22 cellular contexts compared by ENCODE assay signal in genomic region chr3:82743196-82743595, GRCh38.
"Had no signal": no experiment of that assay in that cellular context is flagged by ENCODE, and none has a peak within 500 bp of the region (broad histone marks: within the 10 kb centered on the region; RNA-seq: fewer than 3 reads in every experiment).

No MANE protein-coding gene starts in this region.

- H3K27ac ChIP-seq: brain microvascular endothelial cell, cardiac muscle cell, KMS-11, PC-9, SJSA1 had no signal

- H3K9me3 ChIP-seq: SJSA1 had no signal

- H3K4me1 ChIP-seq: SJSA1 had no signal

- H3K36me3 ChIP-seq: brain microvascular endothelial cell, cardiac muscle cell, SJSA1 had no signal

- H3K4me3 ChIP-seq: cardiac muscle cell, PC-9, SJSA1 had no signal

- H3K4me2 ChIP-seq: KMS-11, PC-9 had no signal

- DNase-seq: activated CD4-positive, alpha-beta T cell treated with anti-CD3 and anti-CD28 coated beads for 4 hours; activated CD8-positive, alpha-beta memory T cell treated with anti-CD3 and anti-CD28 coated beads, Interleukin-2, amount 50 U/mL, for 4 hours; activated CD8-positive, alpha-beta T cell treated with anti-CD3 and anti-CD28 coated beads for 36 hours; activated gamma-delta T cell treated with Interleukin-2 at 50 U/mL for 16 hours; activated naive CD4-positive, alpha-beta T cell treated with anti-CD3 and anti-CD28 coated beads, Interleukin-2, amount 10 ng/mL, durations not matched to agents 7 days and 5 days; activated naive CD8-positive, alpha-beta T cell treated with anti-CD3 and anti-CD28 coated beads for 36 hours; activated T-cell treated with anti-CD3 and anti-CD28 coated beads, Interleukin-2, amount 50 U/mL, for 72 hours; brain microvascular endothelial cell; NCI-H1092; NCI-H1417; NCI-H1930; NCI-H2107; NCI-H2171 treated with DMSO at 0.1 percent for 48 hours; NCI-H226; NCI-H510A; PC-9; SW 1271 had no signal

- ATAC-seq: activated CD4-positive, CD25-positive, alpha-beta regulatory T cell treated with anti-CD3 and anti-CD28 coated beads, Interleukin-2, amount 50 U/mL, for 24 hours; activated CD8-positive, alpha-beta T cell treated with anti-CD3 and anti-CD28 coated beads for 36 hours; activated T-cell treated with anti-CD3 and anti-CD28 coated beads, Interleukin-2, amount 50 U/mL, for 72 hours; SK-N-SH treated with all-trans-retinoic acid at 6 μM for 48 hours had no signal

- H3K27me3 ChIP-seq: brain microvascular endothelial cell, cardiac muscle cell, SJSA1 had no signal

- H2AFZ ChIP-seq: PC-9 had no signal

- H3K9ac ChIP-seq: KMS-11 had no signal
